In genomic region chr18:72316497-72316896, GRCh38 we compare ENCODE assay signal across 3 cellular contexts.
TF ChIP-seq lines count a peak whose summit lies in the region.

No MANE protein-coding gene starts in this region.

TF ChIP-seq in HepG2, 621 proteins besides CTCF, POLR2A, EP300 and RAD21:
- TF ChIP-seq MAFF (IDR thresholded peaks at IDR 0.05; ENCODE audit: low read depth, low read length) (peak; percentile 77), ZSCAN25 (CRISPR knock-in tag; IDR thresholded peaks at IDR 0.05) (no peak), MAFK (conservative IDR thresholded peaks at IDR 0.05 in 1 of 2, IDR thresholded peaks at IDR 0.05 in 1 of 2; ENCODE audit: low read length in 2 of 2) (peak; percentile 60 to 88)

TF ChIP-seq in IMR-90, 13 proteins besides CTCF, POLR2A, EP300 and RAD21:
- TF ChIP-seq SMC3 (IDR thresholded peaks at IDR 0.05; ENCODE audit: low read depth, low read length) = no peak
- TF ChIP-seq MAFK (IDR thresholded peaks at IDR 0.05; ENCODE audit: low read depth, low read length) = peak; percentile 83
- no peak for TF ChIP-seq CHD1 (IDR thresholded peaks at IDR 0.05; ENCODE audit: low read depth, low read length)

TF ChIP-seq in K562, 482 proteins besides CTCF, POLR2A, EP300 and RAD21:
- TF ChIP-seq MAFK (IDR thresholded peaks at IDR 0.05; ENCODE audit: low read length) = peak; percentile 8; the same call in 1 of the 2 replicates
- TF ChIP-seq SPI1 (IDR thresholded peaks at IDR 0.05; ENCODE audit: borderline replicate concordance, low read depth, low read length) = no peak
